9 cellular contexts compared by ENCODE assay signal in the genomic region with DNA sequence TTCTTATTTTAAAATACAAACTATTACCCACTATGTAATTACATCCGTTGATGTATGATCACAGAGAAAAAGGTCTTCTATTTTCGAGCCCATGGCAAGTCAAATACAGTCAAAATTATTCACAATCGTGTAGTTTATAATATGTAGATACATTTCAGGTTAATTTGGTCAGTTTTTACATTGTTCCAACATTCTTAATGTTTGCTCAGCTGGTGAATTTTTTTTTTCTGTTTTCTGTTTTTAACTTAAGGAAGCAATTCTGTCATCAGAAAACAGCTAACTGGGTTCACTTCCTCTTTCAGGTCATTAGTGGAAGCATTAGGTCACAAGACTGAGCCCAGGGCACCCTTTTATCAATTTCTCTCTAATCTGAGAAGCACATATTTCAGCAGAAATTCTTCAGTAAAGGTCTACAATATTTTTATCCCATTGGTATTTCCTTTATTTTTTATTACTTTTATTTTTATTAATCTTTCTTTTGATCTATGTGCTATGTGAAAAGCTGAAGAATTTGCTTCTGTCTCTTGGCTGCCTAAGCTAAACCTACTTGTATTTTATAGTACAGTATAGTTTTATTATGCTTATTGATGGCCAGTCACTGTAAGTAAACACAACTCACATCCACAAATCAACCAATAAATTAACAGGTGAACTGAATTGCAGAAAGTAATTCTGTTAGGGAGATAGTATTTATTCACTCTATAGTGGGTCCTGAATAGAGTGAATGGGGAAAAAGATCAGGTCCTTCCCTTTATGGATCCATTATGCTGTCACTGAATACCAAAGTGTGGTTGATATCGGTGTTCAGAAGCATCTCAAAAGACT.
A peak's percentile ranks its signal among the peaks of the same experiment; 100 is the strongest.
DNase-seq lines count a peak whose midpoint lies in the region; ATAC-seq, FAIRE-seq and TF ChIP-seq lines count a peak whose summit lies in the region.
"Had no signal": no experiment of that assay in that cellular context is flagged by ENCODE, and none has a peak within 500 bp of the region (broad histone marks: within the 10 kb centered on the region; RNA-seq: fewer than 3 reads in every experiment).

No MANE protein-coding gene starts in this region.

- no peak overlapping the region for H3K4me3 ChIP-seq in GM23248
- H3K4me3 ChIP-seq: lung had no signal

- in situ Hi-C loops in GM23248 (cut with MboI) = no loop called here

- no peak overlapping the region for H3K27ac ChIP-seq in GM23248

- no peak overlapping the region for H2AFZ ChIP-seq in GM23248

- ATAC-seq in HG03558 (IDR thresholded peaks at IDR 0.05; ENCODE audit: extremely low read depth, unreplicated experiment) = peak; percentile 27
- ATAC-seq in central memory CD8-positive, alpha-beta T cell (replicated peaks; ENCODE audit: extremely low read depth, poor library complexity, severe bottlenecking) = peak; percentile 21

- WGBS in GM23248 (ENCODE audit: low coverage in 1 of 2, low lambda C conversion rate in 2 of 2, missing lambda C conversion rate in 2 of 2), 2 experiments = 66 to 70% methylated on average over 4 of the region's 4 CpGs

- H3K9me3 ChIP-seq in GM23248 (ENCODE audit: low read depth) = no peaks in the 10 kb centered on the region

- H3F3A ChIP-seq in GM23248 (ENCODE audit: insufficient read depth) = no peaks in the 10 kb centered on the region

- no peaks in the 10 kb centered on the region for H3K79me2 ChIP-seq in GM23248 (ENCODE audit: insufficient read depth)

- H4K20me1 ChIP-seq in GM23248 (ENCODE audit: insufficient read depth) = no peaks in the 10 kb centered on the region; the same call in 1 of the 2 replicates

- no peaks in the 10 kb centered on the region; the same call in 1 of the 2 replicates for H3K27me3 ChIP-seq in GM23248 (replicated peaks; ENCODE audit: insufficient read depth)

- no peaks in the 10 kb centered on the region for H3K9me3 Mint-ChIP-seq in central memory CD8-positive, alpha-beta T cell

- DNase-seq in GM20000 (ENCODE audit: low spot score) (peak; percentile 42), NCI-H774 (lab: John Stamatoyannopoulos, UW) (no peak), amygdala (lab: John Stamatoyannopoulos, UW) (no peak), NCI-H2196 treated with DMSO at 0.1 percent for 48 hours (lab: John Stamatoyannopoulos, UW; ENCODE audit: unreplicated experiment) (no peak), GM23248 (no peak)
- no peak for DNase-seq in central memory CD8-positive, alpha-beta T cell (ENCODE audit: low spot score in 2 of 2)

- no peaks in the 10 kb centered on the region for H3K36me3 ChIP-seq in GM23248 (ENCODE audit: low read depth)

- no peak for TF ChIP-seq CTCF in GM20000 (IDR thresholded peaks at IDR 0.05; ENCODE audit: extremely low read depth, missing control alignments)

- no peaks in the 10 kb centered on the region for H3K9me2 ChIP-seq in GM23248 (ENCODE audit: insufficient read depth)

- peaks cover 60% of the 10 kb centered on the region for H3K4me1 Mint-ChIP-seq in central memory CD8-positive, alpha-beta T cell

- peak overlapping the region; percentile 90 for H3K27ac Mint-ChIP-seq in central memory CD8-positive, alpha-beta T cell (ENCODE audit: low read depth)

- H3K36me3 Mint-ChIP-seq in central memory CD8-positive, alpha-beta T cell (ENCODE audit: insufficient read depth) = peaks cover 1% of the 10 kb centered on the region

- H3K27me3 Mint-ChIP-seq in central memory CD8-positive, alpha-beta T cell = no peaks in the 10 kb centered on the region

- H3K4me3 Mint-ChIP-seq in central memory CD8-positive, alpha-beta T cell = peak overlapping the region; percentile 52

- no peak overlapping the region for H3K9ac ChIP-seq in GM23248

- H3K4me2 ChIP-seq in GM23248 (ENCODE audit: unreplicated experiment) = no peak overlapping the region

- no peaks in the 10 kb centered on the region for H3K4me1 ChIP-seq in GM23248 (ENCODE audit: insufficient read depth)

- FAIRE-seq in G401.6 (lab: Jason Lieb, UNC) = peak; percentile 60
